In the genomic region with DNA sequence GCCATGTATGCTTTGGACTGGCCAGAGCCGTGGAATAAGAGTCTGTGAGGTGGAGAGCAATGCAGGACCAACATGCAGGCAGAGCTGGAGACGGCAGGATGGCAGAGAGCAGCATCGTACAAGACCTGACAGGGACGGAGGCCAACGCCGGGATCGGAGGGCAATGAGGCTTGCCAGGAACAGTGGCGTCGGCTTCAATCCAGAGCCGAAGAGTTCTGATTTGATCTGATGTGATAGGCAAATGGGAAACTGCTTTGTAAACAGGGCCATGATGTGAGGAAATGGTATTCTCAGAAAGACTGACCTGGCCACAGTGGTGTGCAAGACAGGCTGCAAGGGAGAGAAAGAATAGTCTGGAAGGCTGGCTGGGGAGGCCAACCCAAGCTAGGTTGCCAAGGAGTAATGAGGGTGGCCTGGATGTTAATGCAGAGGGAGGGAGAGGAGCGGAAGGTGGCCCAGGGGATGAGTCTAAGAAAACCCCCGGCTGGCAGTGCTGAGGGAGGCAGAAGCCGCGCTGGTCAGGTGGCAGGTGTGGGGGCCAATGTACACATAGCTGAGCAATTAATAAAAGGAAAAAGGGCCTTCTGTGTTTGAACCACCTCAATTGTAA, we compare ENCODE assay signal across 9 cellular contexts. TPM values are rescaled to one million over a fixed set of nuclear protein-coding genes. Genes with fewer than 3 reads are reported as not detected.
A peak's percentile ranks its signal among the peaks of the same experiment; 100 is the strongest.
DNase-seq lines count a peak whose midpoint lies in the region; ATAC-seq, FAIRE-seq and TF ChIP-seq lines count a peak whose summit lies in the region.
"Had no signal": no experiment of that assay in that cellular context is flagged by ENCODE, and none has a peak within 500 bp of the region (broad histone marks: within the 10 kb centered on the region; RNA-seq: fewer than 3 reads in every experiment).

No MANE protein-coding gene starts in this region.

- no peaks in the 10 kb centered on the region for H4K20me1 ChIP-seq in astrocyte (ENCODE audit: insufficient read depth, low read length)

- H3K27ac ChIP-seq in astrocyte (ENCODE audit: low read depth, low read length) (no peak overlapping the region), prostate gland (peak overlapping the region; percentile 59 to 72)

- H2AFZ ChIP-seq in astrocyte (ENCODE audit: low read depth, low read length) = no peak overlapping the region

- no peak for FAIRE-seq in astrocyte (lab: Jason Lieb, UNC)
- FAIRE-seq: K562 had no signal

- TF ChIP-seq CTCF in astrocyte (IDR thresholded peaks at IDR 0.05; ENCODE audit: insufficient read depth, low read depth, low read length) (no peak), prostate gland (IDR thresholded peaks at IDR 0.05) (no peak)

- H3K27me3 ChIP-seq in astrocyte (ENCODE audit: insufficient read depth, low read length) (no peaks in the 10 kb centered on the region), prostate gland (replicated peaks; ENCODE audit: insufficient read depth) (no peaks in the 10 kb centered on the region)

- peaks cover 2% of the 10 kb centered on the region for H3K9me3 Mint-ChIP-seq in astrocyte (ENCODE audit: unreplicated experiment)

- no peaks in the 10 kb centered on the region for H3K9me3 ChIP-seq in astrocyte (ENCODE audit: insufficient read depth, low read depth, low read length)
- H3K9me3 ChIP-seq in prostate gland = no peaks in the 10 kb centered on the region

- peak; percentile 33 for ATAC-seq in GM19438 (IDR thresholded peaks at IDR 0.05; ENCODE audit: low read depth, unreplicated experiment)
- ATAC-seq in HG03097 (IDR thresholded peaks at IDR 0.05; ENCODE audit: low FRiP score, unreplicated experiment) = peak; percentile 13
- ATAC-seq: K562 had no signal

- no peaks in the 10 kb centered on the region for H3K79me2 ChIP-seq in astrocyte (ENCODE audit: insufficient read depth, low read length)

- H3K4me3 ChIP-seq in astrocyte (ENCODE audit: insufficient read depth, low read depth, low read length) (no peak overlapping the region), prostate gland (no peak overlapping the region)
- H3K4me3 ChIP-seq: K562 had no signal

- no peaks in the 10 kb centered on the region for H3K36me3 ChIP-seq in astrocyte (ENCODE audit: insufficient read depth, low read length)
- H3K36me3 ChIP-seq in prostate gland = no peaks in the 10 kb centered on the region

- intact Hi-C loops in prostate gland (cut with DNase I) = no loop called here

- H3K4me1 ChIP-seq in astrocyte (ENCODE audit: insufficient read depth, low read length) (no peaks in the 10 kb centered on the region), prostate gland (replicated peaks) (no peaks in the 10 kb centered on the region)

- peaks cover 26% of the 10 kb centered on the region for H3K4me1 Mint-ChIP-seq in astrocyte (ENCODE audit: low read depth, unreplicated experiment)

- TF ChIP-seq POLR2A in prostate gland (IDR thresholded peaks at IDR 0.05) = no peak

- DNase-seq in astrocyte (ENCODE audit: low read depth) (no peak), prostate gland (ENCODE audit: low spot score) (peak; percentile 46), GDM1 (lab: John Stamatoyannopoulos, UW) (no peak), islet precursor cell (no peak), H4 (ENCODE audit: low spot score) (no peak)
- no peak for DNase-seq in stimulated activated CD4-positive, alpha-beta T cell treated with anti-CD3 and anti-CD28 coated beads, Interleukin-4, amount 100 ng/mL, for 4 hours

- no peak overlapping the region for H3K4me2 ChIP-seq in astrocyte (ENCODE audit: low read length)

- peak overlapping the region; percentile 55 for H3K27ac Mint-ChIP-seq in astrocyte (ENCODE audit: unreplicated experiment)

- 33% methylated on average over 14 of the region's 14 CpGs for WGBS in prostate gland

- H3K36me3 Mint-ChIP-seq in astrocyte (ENCODE audit: low read depth, unreplicated experiment) = peaks cover 7% of the 10 kb centered on the region

- no peaks in the 10 kb centered on the region for H3K27me3 Mint-ChIP-seq in astrocyte (ENCODE audit: low read depth, unreplicated experiment)

- no peak overlapping the region for H3K9ac ChIP-seq in astrocyte (ENCODE audit: low read length)

- H3K4me3 Mint-ChIP-seq in astrocyte (ENCODE audit: unreplicated experiment) = no peak overlapping the region

RNA-seq across cellular contexts. Expression of a gene that starts 26.7 kb away (rescaled TPM):
- 4.3 and 4.8 TPM in 2 replicates for total RNA-seq in astrocyte
- total RNA-seq in prostate gland = 10 to 100 TPM; 11.6 to 26.2 TPM
- 7.0 and 7.6 TPM in 2 replicates for total RNA-seq in H4 (2014; rRNA removed; shearing (Covaris generic))
